8 cellular contexts compared by ENCODE assay signal in the genomic region with DNA sequence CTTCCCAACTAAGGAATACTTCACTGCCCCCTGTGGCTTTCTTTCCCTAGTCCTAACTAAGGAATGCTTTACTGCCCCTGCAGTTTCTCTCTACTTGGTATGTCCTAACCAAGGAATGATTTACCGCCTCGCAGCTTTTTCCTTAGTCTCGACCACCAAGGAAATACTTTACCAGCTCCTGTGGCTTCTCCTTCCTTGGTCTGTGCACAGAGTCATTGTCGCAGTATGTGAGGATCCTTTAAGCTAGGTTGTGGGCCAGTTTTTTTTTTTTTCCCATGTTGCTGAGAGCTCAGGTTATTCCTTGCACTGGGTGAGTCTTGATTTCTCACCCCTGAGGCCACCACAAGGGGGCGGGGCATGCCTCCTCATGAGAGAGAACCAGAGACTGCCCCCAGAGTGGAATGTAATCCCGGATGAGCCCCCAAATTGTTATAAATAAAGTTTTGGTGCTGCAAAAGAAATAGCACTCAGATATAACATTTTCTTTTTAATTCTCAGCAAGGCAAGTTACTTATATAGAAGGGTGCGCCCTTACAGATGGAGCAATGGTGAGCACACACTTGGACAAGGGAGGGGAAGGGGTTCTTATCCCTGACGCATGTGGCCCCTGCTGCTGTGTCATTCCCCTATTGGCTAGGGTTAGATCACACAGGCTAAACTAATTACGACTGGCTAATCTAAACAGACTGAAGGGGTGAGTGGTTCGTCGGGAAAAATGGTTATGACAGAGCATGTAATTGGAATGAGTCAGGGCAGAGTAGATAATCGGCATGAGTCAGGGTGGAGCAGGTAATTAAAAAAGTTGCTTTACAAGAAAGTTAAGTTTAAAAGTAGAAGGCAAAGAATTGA. TPM values are rescaled to one million over a fixed set of nuclear protein-coding genes. Genes with fewer than 3 reads are reported as not detected.
A peak's percentile ranks its signal among the peaks of the same experiment; 100 is the strongest.
DNase-seq lines count a peak whose midpoint lies in the region; ATAC-seq, FAIRE-seq and TF ChIP-seq lines count a peak whose summit lies in the region.

No MANE protein-coding gene starts in this region.

- peak; percentile 50 for FAIRE-seq in H54 (lab: Jason Lieb, UNC)

- TF ChIP-seq CTCF in CD14-positive monocyte (IDR thresholded peaks at IDR 0.05) (peak; percentile 12), fibroblast of villous mesenchyme (IDR thresholded peaks at IDR 0.05; ENCODE audit: insufficient read depth, low read depth, low read length) (peak; percentile 19)

- H3K27ac ChIP-seq in SJCRH30, result no peak overlapping the region

- peaks cover 14 to 29% (median 26%) of the 10 kb centered on the region in 7 donors for H3K9me3 Mint-ChIP-seq in CD14-positive monocyte

- H3K4me3 ChIP-seq in SJCRH30 (no peak overlapping the region), fibroblast of villous mesenchyme (ENCODE audit: low read depth, low read length) (no peak overlapping the region)

- peaks cover 0 to 3% (median 0%) of the 10 kb centered on the region in 3 donors for H3K27me3 Mint-ChIP-seq in CD14-positive monocyte (ENCODE audit: low read depth in 3 of 3)

- no peaks in the 10 kb centered on the region for H3K36me3 ChIP-seq in SJCRH30

- intact Hi-C loops in CD14-positive monocyte (cut with micrococcal nuclease), result no loop called here

- peaks cover 1% of the 10 kb centered on the region for H3K4me1 Mint-ChIP-seq in CD14-positive monocyte

- no peaks in the 10 kb centered on the region for H3K36me3 Mint-ChIP-seq in CD14-positive monocyte

- H3K4me3 Mint-ChIP-seq in CD14-positive monocyte, result no peak overlapping the region

- DNase-seq in CD14-positive monocyte (ENCODE audit: low spot score) (no peak), H54 (ENCODE audit: insufficient read length, low spot score) (peak; percentile 23), SJCRH30 (peak; percentile 33 to 35), fibroblast of villous mesenchyme (ENCODE audit: low read depth) (peak; percentile 32), ureter (ENCODE audit: low spot score) (no peak), NCI-H2227 treated with DMSO at 0.1 percent for 48 hours (lab: John Stamatoyannopoulos, UW) (no peak)
- no peak for DNase-seq in effector CD8-positive, alpha-beta T cell (lab: John Stamatoyannopoulos, UW)

- H3K27ac Mint-ChIP-seq in CD14-positive monocyte, result no peak overlapping the region

- H3K27me3 ChIP-seq in SJCRH30, result no peaks in the 10 kb centered on the region

- H3K9me3 ChIP-seq in SJCRH30 (replicated peaks), result peaks cover 4% of the 10 kb centered on the region; the same call in 1 of the 2 replicates

- TF ChIP-seq POLR2A in H54 (IDR thresholded peaks at IDR 0.05; ENCODE audit: low read depth, low read length), result no peak

- ATAC-seq in HG03439 (IDR thresholded peaks at IDR 0.05; ENCODE audit: unreplicated experiment), result no peak

- no peaks in the 10 kb centered on the region for H3K4me1 ChIP-seq in SJCRH30

RNA-seq across cellular contexts. Expression of a gene that starts 27.0 kb away (rescaled TPM):
- polyA plus RNA-seq in CD14-positive monocyte, result 100 to 1,000 TPM; 173 to 215 TPM
- 146 and 160 TPM in 2 replicates for total RNA-seq in SJCRH30 (2014; rRNA removed; shearing (Covaris generic))
- total RNA-seq in fibroblast of villous mesenchyme, result 41.0 and 45.4 TPM in 2 replicates
- total RNA-seq in ureter, result 120 TPM

RNA-seq across cellular contexts. Expression of a gene that starts 58.9 kb away (rescaled TPM):
- polyA plus RNA-seq in CD14-positive monocyte, result under 1 TPM in 1 of 2 donors, not detected in 1; 0.38 TPM
- 0.18 TPM in 1 of 2 replicates, not detected in the other for total RNA-seq in SJCRH30 (2014; rRNA removed; shearing (Covaris generic))
- total RNA-seq in fibroblast of villous mesenchyme (0.32 and 0.43 TPM in 2 replicates), ureter (0.36 TPM)

Comparison
In these comparisons a context has a peak if more than half of its experiments do, and no peak if none do; other contexts are left out.
1. DNase-seq: peak in H54 (single experiment), SJCRH30 (2 of 2) and fibroblast of villous mesenchyme (single experiment); none in CD14-positive monocyte (single experiment), effector CD8-positive, alpha-beta T cell (single experiment), ureter (single experiment) and NCI-H2227 treated with DMSO at 0.1 percent for 48 hours (single experiment).